ENCODE assay signal across 10 cellular contexts in genomic region chr1:114113801-114114750, GRCh38. TPM values are rescaled to one million over a fixed set of nuclear protein-coding genes. Genes with fewer than 3 reads are reported as not detected.
DNase-seq lines count a peak whose midpoint lies in the region; ATAC-seq and TF ChIP-seq lines count a peak whose summit lies in the region.
"Had no signal": no experiment of that assay in that cellular context is flagged by ENCODE, and none has a peak within 500 bp of the region (broad histone marks: within the 10 kb centered on the region; RNA-seq: fewer than 3 reads in every experiment).

No MANE protein-coding gene starts in this region.

- peaks cover 27% of the 10 kb centered on the region for H3K4me1 ChIP-seq in Loucy (ENCODE audit: insufficient read depth, low read length, poor library complexity, severe bottlenecking)
- H3K4me1 ChIP-seq in adrenal gland (replicated peaks in 1 of 2), result peaks cover 0 to 6% of the 10 kb centered on the region in 2 donors
- H3K4me1 ChIP-seq in lung (ENCODE audit: control insufficient read depth in 2 of 2, insufficient read depth in 2 of 2, low read length in 2 of 2), result peaks cover 0 to 3% of the 10 kb centered on the region in 2 donors
- peaks cover 4% of the 10 kb centered on the region for H3K4me1 ChIP-seq in smooth muscle cell (ENCODE audit: low read depth)

- H3K4me2 ChIP-seq in Loucy (ENCODE audit: low read depth, low read length, poor library complexity, severe bottlenecking) (peak overlapping the region; percentile 44), smooth muscle cell (no peak overlapping the region)

- 64 to 74% (median 69%) methylated on average over 13 of the region's 13 CpGs for WGBS in adrenal gland, 4 donors
- 39 to 54% methylated on average over 13 of the region's 13 CpGs for WGBS in lung, 2 donors
- 73% methylated on average over 13 of the region's 13 CpGs for WGBS in smooth muscle cell (ENCODE audit: low lambda C conversion rate)

- H3K9ac ChIP-seq in Loucy (ENCODE audit: low read depth, low read length, poor library complexity, severe bottlenecking), result peak overlapping the region; percentile 22
- H3K9ac ChIP-seq in smooth muscle cell (ENCODE audit: low read depth), result no peak overlapping the region

- no peaks in the 10 kb centered on the region for H3K9me2 ChIP-seq in Loucy (replicated peaks; ENCODE audit: low read depth, low read length)

- H3K27me3 ChIP-seq in Loucy (ENCODE audit: insufficient read depth, low read length, poor library complexity, severe bottlenecking) (no peaks in the 10 kb centered on the region), adrenal gland (no peaks in the 10 kb centered on the region), lung (ENCODE audit: control insufficient read depth, insufficient read depth) (no peaks in the 10 kb centered on the region), smooth muscle cell (ENCODE audit: low read depth) (no peaks in the 10 kb centered on the region)

- intact Hi-C loops in adrenal gland (cut with DNase I), result no loop called here

- H2AFZ ChIP-seq in Loucy (ENCODE audit: low read length), result peak overlapping the region; percentile 75
- H2AFZ ChIP-seq in smooth muscle cell (ENCODE audit: low read depth), result no peak overlapping the region

- peak overlapping the region in 3 of 5 donors; percentile 11 to 72 (median 54) for H3K27ac ChIP-seq in adrenal gland
- no peak overlapping the region for H3K27ac ChIP-seq in lung (ENCODE audit: low read depth in 1 of 2, low read length in 1 of 2)
- no peak overlapping the region for H3K27ac ChIP-seq in smooth muscle cell (ENCODE audit: low read depth)

- H3K9me3 ChIP-seq in Loucy (ENCODE audit: insufficient read depth, low read depth, low read length) (no peaks in the 10 kb centered on the region), adrenal gland (replicated peaks in 1 of 3) (no peaks in the 10 kb centered on the region), lung (ENCODE audit: control insufficient read depth in 2 of 2, insufficient read depth in 1 of 2, low read length in 1 of 2) (no peaks in the 10 kb centered on the region), smooth muscle cell (replicated peaks; ENCODE audit: low read depth) (no peaks in the 10 kb centered on the region)

- no peak for TF ChIP-seq POLR2A in adrenal gland (IDR thresholded peaks at IDR 0.05)

- peak; percentile 59 for ATAC-seq in lung (ENCODE audit: insufficient read depth, low FRiP score)
- ATAC-seq: Panc1 had no signal

- TF ChIP-seq CTCF in Loucy (conservative IDR thresholded peaks at IDR 0.05; ENCODE audit: low read length) (no peak), adrenal gland (IDR thresholded peaks at IDR 0.05) (no peak), lung (IDR thresholded peaks at IDR 0.05; ENCODE audit: control extremely low read depth, extremely low read depth) (no peak), smooth muscle cell (IDR thresholded peaks at IDR 0.05; ENCODE audit: borderline replicate concordance, insufficient read depth, poor library complexity, severe bottlenecking) (no peak)

- H3K36me3 ChIP-seq in Loucy (ENCODE audit: insufficient read depth, low read length), result no peaks in the 10 kb centered on the region
- H3K36me3 ChIP-seq in adrenal gland (replicated peaks in 1 of 2), result no peaks in the 10 kb centered on the region
- no peaks in the 10 kb centered on the region for H3K36me3 ChIP-seq in lung (ENCODE audit: control insufficient read depth in 2 of 2, insufficient read depth in 2 of 2, low read length in 2 of 2)
- H3K36me3 ChIP-seq in smooth muscle cell (ENCODE audit: low read depth), result no peaks in the 10 kb centered on the region

- H3F3A ChIP-seq in Loucy (ENCODE audit: low read depth) (no peaks in the 10 kb centered on the region), smooth muscle cell (ENCODE audit: low read depth) (no peaks in the 10 kb centered on the region)

- DNase-seq in Daoy (ENCODE audit: low read depth) (peak; percentile 88), adrenal gland (peak in 6 of 7 donors; percentile 23 to 56 (median 28)), lung (ENCODE audit: low spot score) (no peak), dedifferentiated amniotic fluid mesenchymal stem cell (ENCODE audit: extremely low spot score) (no peak), NCI-H345 treated with DMSO at 0.1 percent for 48 hours (lab: John Stamatoyannopoulos, UW; ENCODE audit: unreplicated experiment) (no peak), smooth muscle cell (lab: John Stamatoyannopoulos, UW; ENCODE audit: unreplicated experiment) (no peak), iPS-NIHi11 (ENCODE audit: low spot score) (no peak)
- DNase-seq: activated T-cell treated with anti-CD3 and anti-CD28 coated beads, Interleukin-2, amount 50 U/mL, for 48 hours had no signal

- H4K20me1 ChIP-seq in Loucy (ENCODE audit: insufficient read depth, low read length, poor library complexity, severe bottlenecking), result no peaks in the 10 kb centered on the region
- H4K20me1 ChIP-seq in smooth muscle cell (ENCODE audit: low read depth), result no peaks in the 10 kb centered on the region

- H3K79me2 ChIP-seq in Loucy (ENCODE audit: insufficient read depth, low read length) (no peaks in the 10 kb centered on the region), smooth muscle cell (ENCODE audit: low read depth) (no peaks in the 10 kb centered on the region)

- H3K4me3 ChIP-seq in Loucy (ENCODE audit: low read length, poor library complexity, severe bottlenecking), result peak overlapping the region; percentile 20
- no peak overlapping the region for H3K4me3 ChIP-seq in adrenal gland
- no peak overlapping the region for H3K4me3 ChIP-seq in lung
- no peak overlapping the region for H3K4me3 ChIP-seq in smooth muscle cell

RNA-seq across cellular contexts. Expression of gene SYT6, which starts 39.6 kb away (rescaled TPM):
- total RNA-seq in Daoy (2014; rRNA removed; shearing (Covaris generic)), result not detected in 2 replicates
- total RNA-seq in adrenal gland, result under 1 TPM in 5 of 8 donors, not detected in 3; 0.28 to 0.98 (median 0.43) TPM
- 1 to 10 TPM in 1 of 3 donors, under 1 TPM in 2; 0.13 to 1.1 (median 0.33) TPM for polyA plus RNA-seq in adrenal gland
- total RNA-seq in lung, result 1 to 10 TPM in 1 of 2 donors, not detected in 1; 4.2 TPM
- under 1 TPM in 1 of 2 donors, not detected in 1; 0.01 TPM for polyA plus RNA-seq in lung
- total RNA-seq in smooth muscle cell, result not detected in 2 replicates
- polyA plus RNA-seq in smooth muscle cell, result 0.15 TPM in 1 of 2 replicates, not detected in the other

Comparison
In these comparisons a context has a peak if more than half of its experiments do, and no peak if none do; other contexts are left out.
1. DNase-seq: peak in Daoy (single experiment) and adrenal gland (6 of 7); none in lung (single experiment), dedifferentiated amniotic fluid mesenchymal stem cell (single experiment), NCI-H345 treated with DMSO at 0.1 percent for 48 hours (single experiment), smooth muscle cell (single experiment) and iPS-NIHi11 (single experiment).
2. H3K27ac ChIP-seq: peak in adrenal gland (3 of 5); none in lung (0 of 2) and smooth muscle cell (single experiment).